1 cellular context compared by ENCODE assay signal in the genomic region with DNA sequence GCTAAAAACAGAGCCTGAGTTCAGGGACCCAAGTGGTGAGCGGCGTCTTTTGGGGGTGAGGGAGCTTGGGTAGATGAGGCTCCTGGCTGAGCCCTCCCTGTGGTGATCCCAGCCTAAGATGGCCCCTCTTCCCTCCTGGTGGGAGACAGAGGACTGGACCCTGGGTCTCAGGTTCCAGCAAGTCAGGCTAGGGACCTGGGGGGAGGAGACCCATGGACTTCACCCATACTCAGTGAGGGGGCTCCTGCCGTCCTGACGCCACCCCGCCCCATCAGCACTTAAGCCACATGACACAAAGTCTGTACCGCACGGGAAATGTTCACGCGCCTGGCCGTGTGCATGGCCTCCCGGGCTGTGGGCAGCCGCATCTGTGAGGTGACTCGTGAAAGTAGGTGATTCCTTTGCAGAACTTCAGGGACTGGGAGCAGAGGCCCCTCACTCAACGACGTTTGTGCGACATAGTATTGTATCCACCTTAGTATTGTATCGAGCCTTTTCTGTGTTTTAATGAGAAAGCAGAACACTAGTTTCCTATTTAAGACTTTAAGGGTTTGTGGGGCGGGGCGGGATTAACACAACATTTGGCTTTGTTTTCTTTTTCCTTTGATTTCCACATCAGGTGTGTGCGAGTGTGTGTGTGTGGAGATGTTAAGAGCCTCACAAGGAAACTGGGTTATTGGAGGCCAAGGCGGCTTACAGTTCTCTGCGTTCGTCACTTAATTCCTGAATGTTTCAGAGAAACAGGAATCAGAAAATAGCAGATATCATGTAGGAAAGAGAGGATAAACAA.
TF ChIP-seq lines count a peak whose summit lies in the region.

No MANE protein-coding gene starts in this region.

TF ChIP-seq in K562, 482 proteins besides CTCF, POLR2A, EP300 and RAD21 (continued from another document and continues in another):
- TF ChIP-seq, protein P1, sequence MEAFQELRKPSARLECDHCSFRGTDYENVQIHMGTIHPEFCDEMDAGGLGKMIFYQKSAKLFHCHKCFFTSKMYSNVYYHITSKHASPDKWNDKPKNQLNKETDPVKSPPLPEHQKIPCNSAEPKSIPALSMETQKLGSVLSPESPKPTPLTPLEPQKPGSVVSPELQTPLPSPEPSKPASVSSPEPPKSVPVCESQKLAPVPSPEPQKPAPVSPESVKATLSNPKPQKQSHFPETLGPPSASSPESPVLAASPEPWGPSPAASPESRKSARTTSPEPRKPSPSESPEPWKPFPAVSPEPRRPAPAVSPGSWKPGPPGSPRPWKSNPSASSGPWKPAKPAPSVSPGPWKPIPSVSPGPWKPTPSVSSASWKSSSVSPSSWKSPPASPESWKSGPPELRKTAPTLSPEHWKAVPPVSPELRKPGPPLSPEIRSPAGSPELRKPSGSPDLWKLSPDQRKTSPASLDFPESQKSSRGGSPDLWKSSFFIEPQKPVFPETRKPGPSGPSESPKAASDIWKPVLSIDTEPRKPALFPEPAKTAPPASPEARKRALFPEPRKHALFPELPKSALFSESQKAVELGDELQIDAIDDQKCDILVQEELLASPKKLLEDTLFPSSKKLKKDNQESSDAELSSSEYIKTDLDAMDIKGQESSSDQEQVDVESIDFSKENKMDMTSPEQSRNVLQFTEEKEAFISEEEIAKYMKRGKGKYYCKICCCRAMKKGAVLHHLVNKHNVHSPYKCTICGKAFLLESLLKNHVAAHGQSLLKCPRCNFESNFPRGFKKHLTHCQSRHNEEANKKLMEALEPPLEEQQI (IDR thresholded peaks at IDR 0.05), result no peak
- TF ChIP-seq TBP (optimal IDR thresholded peaks at IDR 0.05; ENCODE audit: low read depth, low read length), result no peak
- TF ChIP-seq, protein P2, sequence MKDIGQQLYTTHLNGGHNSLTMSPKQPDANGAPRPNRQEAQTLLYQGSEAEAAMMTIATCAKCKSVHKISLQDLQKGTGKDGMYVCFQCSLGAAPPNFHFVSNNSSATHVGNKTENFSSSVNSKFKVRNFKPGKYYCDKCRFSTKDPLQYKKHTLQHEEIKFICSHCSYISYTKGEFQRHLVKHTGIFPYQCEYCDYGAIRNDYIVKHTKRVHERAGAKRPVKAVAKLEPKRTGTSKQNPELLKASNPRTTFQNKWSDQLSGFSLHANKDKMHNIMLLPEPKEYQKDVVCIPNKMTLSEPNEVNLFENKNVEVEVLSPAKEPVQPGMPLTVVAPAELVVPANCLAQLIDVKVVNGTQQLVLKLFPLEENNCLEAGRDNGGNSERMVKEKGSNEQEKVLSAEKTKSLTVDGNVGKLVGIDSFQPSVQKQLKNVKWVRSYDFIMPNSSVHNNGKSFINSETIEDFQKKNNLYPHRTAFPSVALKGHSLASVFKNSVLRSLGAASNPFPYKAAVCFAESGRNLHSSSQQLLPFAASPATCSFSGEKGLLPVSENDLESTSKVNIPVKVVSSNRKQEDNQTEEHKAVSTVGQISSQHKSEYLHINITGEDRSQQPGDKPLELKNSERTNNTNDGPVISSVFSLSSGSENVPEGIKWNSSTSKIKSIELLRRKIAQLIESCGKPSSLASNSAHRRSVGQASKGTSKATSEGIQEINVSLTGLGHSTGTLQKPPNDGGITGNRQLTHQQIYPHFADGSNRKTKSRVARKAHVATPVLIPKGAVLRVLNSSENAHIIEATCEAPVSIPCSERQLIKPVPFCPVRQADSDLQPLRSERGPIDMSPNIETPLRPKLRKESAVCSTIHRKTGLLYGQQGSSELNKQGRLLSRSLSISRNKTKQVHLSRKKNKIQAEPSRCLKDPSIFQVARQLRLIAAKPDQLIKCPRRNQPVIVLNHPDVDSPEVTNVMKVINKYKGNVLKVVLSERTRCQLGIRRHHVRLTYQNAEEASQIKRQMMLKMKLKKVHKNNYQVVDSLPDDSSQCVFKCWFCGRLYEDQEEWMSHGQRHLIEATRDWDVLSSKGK (CRISPR knock-in tag; IDR thresholded peaks at IDR 0.05), result no peak
- TF ChIP-seq, protein P3, sequence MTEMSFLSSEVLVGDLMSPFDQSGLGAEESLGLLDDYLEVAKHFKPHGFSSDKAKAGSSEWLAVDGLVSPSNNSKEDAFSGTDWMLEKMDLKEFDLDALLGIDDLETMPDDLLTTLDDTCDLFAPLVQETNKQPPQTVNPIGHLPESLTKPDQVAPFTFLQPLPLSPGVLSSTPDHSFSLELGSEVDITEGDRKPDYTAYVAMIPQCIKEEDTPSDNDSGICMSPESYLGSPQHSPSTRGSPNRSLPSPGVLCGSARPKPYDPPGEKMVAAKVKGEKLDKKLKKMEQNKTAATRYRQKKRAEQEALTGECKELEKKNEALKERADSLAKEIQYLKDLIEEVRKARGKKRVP (CRISPR knock-in tag; IDR thresholded peaks at IDR 0.05), result no peak
- TF ChIP-seq SUPT5H (IDR thresholded peaks at IDR 0.05), result 0 out of 2 replicates have a peak, but pooled peaks have one; percentile 40
- TF ChIP-seq, protein P4, sequence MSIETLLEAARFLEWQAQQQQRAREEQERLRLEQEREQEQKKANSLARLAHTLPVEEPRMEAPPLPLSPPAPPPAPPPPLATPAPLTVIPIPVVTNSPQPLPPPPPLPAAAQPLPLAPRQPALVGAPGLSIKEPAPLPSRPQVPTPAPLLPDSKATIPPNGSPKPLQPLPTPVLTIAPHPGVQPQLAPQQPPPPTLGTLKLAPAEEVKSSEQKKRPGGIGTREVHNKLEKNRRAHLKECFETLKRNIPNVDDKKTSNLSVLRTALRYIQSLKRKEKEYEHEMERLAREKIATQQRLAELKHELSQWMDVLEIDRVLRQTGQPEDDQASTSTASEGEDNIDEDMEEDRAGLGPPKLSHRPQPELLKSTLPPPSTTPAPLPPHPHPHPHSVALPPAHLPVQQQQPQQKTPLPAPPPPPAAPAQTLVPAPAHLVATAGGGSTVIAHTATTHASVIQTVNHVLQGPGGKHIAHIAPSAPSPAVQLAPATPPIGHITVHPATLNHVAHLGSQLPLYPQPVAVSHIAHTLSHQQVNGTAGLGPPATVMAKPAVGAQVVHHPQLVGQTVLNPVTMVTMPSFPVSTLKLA (conservative IDR thresholded peaks at IDR 0.05), result no peak
- TF ChIP-seq FUS (optimal IDR thresholded peaks at IDR 0.05; ENCODE audit: low read depth, low read length), result no peak
- TF ChIP-seq ZFP36 (IDR thresholded peaks at IDR 0.05; ENCODE audit: low read depth, low read length, partially characterized antibody), result no peak
- TF ChIP-seq ZNF282 (CRISPR knock-in tag; IDR thresholded peaks at IDR 0.05), result peak; percentile 61; the same call in 1 of the 2 replicates
- TF ChIP-seq SAFB (IDR thresholded peaks at IDR 0.05; ENCODE audit: borderline replicate concordance, low read depth, low read length), result no peak
- TF ChIP-seq, protein P5, sequence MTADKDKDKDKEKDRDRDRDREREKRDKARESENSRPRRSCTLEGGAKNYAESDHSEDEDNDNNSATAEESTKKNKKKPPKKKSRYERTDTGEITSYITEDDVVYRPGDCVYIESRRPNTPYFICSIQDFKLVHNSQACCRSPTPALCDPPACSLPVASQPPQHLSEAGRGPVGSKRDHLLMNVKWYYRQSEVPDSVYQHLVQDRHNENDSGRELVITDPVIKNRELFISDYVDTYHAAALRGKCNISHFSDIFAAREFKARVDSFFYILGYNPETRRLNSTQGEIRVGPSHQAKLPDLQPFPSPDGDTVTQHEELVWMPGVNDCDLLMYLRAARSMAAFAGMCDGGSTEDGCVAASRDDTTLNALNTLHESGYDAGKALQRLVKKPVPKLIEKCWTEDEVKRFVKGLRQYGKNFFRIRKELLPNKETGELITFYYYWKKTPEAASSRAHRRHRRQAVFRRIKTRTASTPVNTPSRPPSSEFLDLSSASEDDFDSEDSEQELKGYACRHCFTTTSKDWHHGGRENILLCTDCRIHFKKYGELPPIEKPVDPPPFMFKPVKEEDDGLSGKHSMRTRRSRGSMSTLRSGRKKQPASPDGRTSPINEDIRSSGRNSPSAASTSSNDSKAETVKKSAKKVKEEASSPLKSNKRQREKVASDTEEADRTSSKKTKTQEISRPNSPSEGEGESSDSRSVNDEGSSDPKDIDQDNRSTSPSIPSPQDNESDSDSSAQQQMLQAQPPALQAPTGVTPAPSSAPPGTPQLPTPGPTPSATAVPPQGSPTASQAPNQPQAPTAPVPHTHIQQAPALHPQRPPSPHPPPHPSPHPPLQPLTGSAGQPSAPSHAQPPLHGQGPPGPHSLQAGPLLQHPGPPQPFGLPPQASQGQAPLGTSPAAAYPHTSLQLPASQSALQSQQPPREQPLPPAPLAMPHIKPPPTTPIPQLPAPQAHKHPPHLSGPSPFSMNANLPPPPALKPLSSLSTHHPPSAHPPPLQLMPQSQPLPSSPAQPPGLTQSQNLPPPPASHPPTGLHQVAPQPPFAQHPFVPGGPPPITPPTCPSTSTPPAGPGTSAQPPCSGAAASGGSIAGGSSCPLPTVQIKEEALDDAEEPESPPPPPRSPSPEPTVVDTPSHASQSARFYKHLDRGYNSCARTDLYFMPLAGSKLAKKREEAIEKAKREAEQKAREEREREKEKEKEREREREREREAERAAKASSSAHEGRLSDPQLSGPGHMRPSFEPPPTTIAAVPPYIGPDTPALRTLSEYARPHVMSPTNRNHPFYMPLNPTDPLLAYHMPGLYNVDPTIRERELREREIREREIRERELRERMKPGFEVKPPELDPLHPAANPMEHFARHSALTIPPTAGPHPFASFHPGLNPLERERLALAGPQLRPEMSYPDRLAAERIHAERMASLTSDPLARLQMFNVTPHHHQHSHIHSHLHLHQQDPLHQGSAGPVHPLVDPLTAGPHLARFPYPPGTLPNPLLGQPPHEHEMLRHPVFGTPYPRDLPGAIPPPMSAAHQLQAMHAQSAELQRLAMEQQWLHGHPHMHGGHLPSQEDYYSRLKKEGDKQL (CRISPR knock-in tag; IDR thresholded peaks at IDR 0.05; ENCODE audit: borderline replicate concordance), result no peak
- TF ChIP-seq RBM39 (optimal IDR thresholded peaks at IDR 0.05; ENCODE audit: low read depth, low read length), result peak; percentile 85
- no peak for TF ChIP-seq PRPF4 (IDR thresholded peaks at IDR 0.05; ENCODE audit: insufficient read depth, low read depth, low read length, poor library complexity, severe bottlenecking)
- TF ChIP-seq RFX7 (CRISPR knock-in tag; IDR thresholded peaks at IDR 0.05), result no peak
- no peak for TF ChIP-seq MTF1 (CRISPR knock-in tag; IDR thresholded peaks at IDR 0.05; ENCODE audit: borderline replicate concordance)
- 0 out of 2 replicates have a peak, but pooled peaks have one; percentile 15 for TF ChIP-seq E2F3 (CRISPR knock-in tag; IDR thresholded peaks at IDR 0.05)
- TF ChIP-seq, protein P6, sequence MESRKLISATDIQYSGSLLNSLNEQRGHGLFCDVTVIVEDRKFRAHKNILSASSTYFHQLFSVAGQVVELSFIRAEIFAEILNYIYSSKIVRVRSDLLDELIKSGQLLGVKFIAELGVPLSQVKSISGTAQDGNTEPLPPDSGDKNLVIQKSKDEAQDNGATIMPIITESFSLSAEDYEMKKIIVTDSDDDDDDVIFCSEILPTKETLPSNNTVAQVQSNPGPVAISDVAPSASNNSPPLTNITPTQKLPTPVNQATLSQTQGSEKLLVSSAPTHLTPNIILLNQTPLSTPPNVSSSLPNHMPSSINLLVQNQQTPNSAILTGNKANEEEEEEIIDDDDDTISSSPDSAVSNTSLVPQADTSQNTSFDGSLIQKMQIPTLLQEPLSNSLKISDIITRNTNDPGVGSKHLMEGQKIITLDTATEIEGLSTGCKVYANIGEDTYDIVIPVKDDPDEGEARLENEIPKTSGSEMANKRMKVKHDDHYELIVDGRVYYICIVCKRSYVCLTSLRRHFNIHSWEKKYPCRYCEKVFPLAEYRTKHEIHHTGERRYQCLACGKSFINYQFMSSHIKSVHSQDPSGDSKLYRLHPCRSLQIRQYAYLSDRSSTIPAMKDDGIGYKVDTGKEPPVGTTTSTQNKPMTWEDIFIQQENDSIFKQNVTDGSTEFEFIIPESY (CRISPR knock-in tag; IDR thresholded peaks at IDR 0.05), result peak; percentile 67; the same call in 1 of the 2 replicates
- TF ChIP-seq POLR2G (IDR thresholded peaks at IDR 0.05; ENCODE audit: low read depth, low read length), result peak; percentile 66
- TF ChIP-seq, protein P7, sequence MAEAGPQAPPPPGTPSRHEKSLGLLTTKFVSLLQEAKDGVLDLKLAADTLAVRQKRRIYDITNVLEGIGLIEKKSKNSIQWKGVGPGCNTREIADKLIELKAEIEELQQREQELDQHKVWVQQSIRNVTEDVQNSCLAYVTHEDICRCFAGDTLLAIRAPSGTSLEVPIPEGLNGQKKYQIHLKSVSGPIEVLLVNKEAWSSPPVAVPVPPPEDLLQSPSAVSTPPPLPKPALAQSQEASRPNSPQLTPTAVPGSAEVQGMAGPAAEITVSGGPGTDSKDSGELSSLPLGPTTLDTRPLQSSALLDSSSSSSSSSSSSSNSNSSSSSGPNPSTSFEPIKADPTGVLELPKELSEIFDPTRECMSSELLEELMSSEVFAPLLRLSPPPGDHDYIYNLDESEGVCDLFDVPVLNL (CRISPR knock-in tag; IDR thresholded peaks at IDR 0.05; ENCODE audit: low read depth), result 0 out of 2 replicates have a peak, but pooled peaks have one; percentile 4
- TF ChIP-seq ZNF79 (CRISPR knock-in tag; IDR thresholded peaks at IDR 0.05; ENCODE audit: low read depth), result no peak
- TF ChIP-seq, protein P8, sequence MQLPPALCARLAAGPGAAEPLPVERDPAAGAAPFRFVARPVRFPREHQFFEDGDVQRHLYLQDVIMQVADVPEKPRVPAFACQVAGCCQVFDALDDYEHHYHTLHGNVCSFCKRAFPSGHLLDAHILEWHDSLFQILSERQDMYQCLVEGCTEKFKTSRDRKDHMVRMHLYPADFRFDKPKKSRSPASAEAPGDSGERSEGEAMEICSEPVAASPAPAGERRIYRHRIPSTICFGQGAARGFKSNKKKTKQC (CRISPR knock-in tag; IDR thresholded peaks at IDR 0.05), result 0 out of 2 replicates have a peak, but pooled peaks have one; percentile 43
- TF ChIP-seq, protein P9, sequence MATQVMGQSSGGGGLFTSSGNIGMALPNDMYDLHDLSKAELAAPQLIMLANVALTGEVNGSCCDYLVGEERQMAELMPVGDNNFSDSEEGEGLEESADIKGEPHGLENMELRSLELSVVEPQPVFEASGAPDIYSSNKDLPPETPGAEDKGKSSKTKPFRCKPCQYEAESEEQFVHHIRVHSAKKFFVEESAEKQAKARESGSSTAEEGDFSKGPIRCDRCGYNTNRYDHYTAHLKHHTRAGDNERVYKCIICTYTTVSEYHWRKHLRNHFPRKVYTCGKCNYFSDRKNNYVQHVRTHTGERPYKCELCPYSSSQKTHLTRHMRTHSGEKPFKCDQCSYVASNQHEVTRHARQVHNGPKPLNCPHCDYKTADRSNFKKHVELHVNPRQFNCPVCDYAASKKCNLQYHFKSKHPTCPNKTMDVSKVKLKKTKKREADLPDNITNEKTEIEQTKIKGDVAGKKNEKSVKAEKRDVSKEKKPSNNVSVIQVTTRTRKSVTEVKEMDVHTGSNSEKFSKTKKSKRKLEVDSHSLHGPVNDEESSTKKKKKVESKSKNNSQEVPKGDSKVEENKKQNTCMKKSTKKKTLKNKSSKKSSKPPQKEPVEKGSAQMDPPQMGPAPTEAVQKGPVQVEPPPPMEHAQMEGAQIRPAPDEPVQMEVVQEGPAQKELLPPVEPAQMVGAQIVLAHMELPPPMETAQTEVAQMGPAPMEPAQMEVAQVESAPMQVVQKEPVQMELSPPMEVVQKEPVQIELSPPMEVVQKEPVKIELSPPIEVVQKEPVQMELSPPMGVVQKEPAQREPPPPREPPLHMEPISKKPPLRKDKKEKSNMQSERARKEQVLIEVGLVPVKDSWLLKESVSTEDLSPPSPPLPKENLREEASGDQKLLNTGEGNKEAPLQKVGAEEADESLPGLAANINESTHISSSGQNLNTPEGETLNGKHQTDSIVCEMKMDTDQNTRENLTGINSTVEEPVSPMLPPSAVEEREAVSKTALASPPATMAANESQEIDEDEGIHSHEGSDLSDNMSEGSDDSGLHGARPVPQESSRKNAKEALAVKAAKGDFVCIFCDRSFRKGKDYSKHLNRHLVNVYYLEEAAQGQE (CRISPR knock-in tag; IDR thresholded peaks at IDR 0.05; ENCODE audit: low read depth), result peak; percentile 50; the same call in 1 of the 2 replicates
- peak; percentile 34; the same call in 1 of the 2 replicates for TF ChIP-seq KLF1 (tag; IDR thresholded peaks at IDR 0.05)
- TF ChIP-seq WHSC1 (IDR thresholded peaks at IDR 0.05; ENCODE audit: low read length), result peak; percentile 97
- TF ChIP-seq ZNF124 (CRISPR knock-in tag; IDR thresholded peaks at IDR 0.05), result peak; percentile 61; the same call in 1 of the 2 replicates
- TF ChIP-seq CEBPG (CRISPR knock-in tag; IDR thresholded peaks at IDR 0.05), result no peak
- no peak for TF ChIP-seq CEBPG (tag; conservative IDR thresholded peaks at IDR 0.05 in 1 of 2, IDR thresholded peaks at IDR 0.05 in 1 of 2)
- 0 out of 2 replicates have a peak, but pooled peaks have one; percentile 13 for TF ChIP-seq ELF2 (CRISPR knock-in tag; IDR thresholded peaks at IDR 0.05)
